Comparison of ENCODE assay signal across 1 cellular context in the genomic region with DNA sequence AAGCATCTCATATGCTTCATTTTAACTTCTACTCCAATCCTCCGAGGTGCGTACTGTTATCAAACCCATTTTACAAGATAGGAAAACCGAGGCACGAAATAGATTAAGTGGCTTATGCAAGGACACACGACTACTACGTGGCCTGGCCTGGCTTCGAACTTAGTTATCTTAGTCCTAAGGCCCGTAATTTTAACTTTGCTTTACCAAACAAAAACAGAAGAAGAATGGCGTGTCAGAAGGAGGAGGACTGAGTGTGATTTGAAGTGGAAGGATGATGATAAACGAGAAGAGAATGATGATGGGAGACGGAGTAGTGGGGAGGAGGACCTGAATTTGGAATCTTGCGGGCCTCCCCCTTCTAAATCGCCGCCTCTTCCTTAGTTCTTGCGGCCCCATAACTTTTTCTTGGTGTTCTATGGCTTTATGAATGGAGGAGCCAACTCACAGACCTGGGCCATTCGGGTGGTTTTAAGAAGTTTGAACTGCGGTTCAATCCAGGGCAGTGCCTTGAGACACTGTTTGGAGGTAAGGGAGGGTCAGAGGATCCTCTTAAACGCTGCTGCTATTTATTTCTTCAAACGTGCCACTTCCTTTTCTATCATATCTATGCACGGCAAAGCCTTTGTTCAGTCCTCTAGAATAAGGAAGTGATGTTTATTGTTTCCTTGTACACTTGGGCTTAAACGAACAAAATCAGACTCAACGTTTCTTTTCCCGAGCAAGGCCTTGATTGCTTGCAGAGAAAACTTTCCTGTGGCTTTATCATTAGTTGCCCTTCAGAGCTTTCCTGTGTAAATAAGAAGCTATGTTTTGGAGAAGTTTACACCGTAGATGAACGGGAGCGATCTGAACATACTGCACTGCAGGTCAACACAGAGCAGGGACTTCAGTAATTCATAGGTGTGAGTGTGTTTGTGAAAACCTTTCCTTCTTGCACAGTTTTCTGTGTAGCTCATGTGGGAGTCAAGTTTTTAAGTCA.
TF ChIP-seq lines count a peak whose summit lies in the region.

No MANE protein-coding gene starts in this region.

TF ChIP-seq in SK-N-SH treated with all-trans-retinoic acid at 6 μM for 48 hours, 23 proteins besides CTCF, POLR2A, EP300 and RAD21 (continued from another document):
- TF ChIP-seq, protein P1, sequence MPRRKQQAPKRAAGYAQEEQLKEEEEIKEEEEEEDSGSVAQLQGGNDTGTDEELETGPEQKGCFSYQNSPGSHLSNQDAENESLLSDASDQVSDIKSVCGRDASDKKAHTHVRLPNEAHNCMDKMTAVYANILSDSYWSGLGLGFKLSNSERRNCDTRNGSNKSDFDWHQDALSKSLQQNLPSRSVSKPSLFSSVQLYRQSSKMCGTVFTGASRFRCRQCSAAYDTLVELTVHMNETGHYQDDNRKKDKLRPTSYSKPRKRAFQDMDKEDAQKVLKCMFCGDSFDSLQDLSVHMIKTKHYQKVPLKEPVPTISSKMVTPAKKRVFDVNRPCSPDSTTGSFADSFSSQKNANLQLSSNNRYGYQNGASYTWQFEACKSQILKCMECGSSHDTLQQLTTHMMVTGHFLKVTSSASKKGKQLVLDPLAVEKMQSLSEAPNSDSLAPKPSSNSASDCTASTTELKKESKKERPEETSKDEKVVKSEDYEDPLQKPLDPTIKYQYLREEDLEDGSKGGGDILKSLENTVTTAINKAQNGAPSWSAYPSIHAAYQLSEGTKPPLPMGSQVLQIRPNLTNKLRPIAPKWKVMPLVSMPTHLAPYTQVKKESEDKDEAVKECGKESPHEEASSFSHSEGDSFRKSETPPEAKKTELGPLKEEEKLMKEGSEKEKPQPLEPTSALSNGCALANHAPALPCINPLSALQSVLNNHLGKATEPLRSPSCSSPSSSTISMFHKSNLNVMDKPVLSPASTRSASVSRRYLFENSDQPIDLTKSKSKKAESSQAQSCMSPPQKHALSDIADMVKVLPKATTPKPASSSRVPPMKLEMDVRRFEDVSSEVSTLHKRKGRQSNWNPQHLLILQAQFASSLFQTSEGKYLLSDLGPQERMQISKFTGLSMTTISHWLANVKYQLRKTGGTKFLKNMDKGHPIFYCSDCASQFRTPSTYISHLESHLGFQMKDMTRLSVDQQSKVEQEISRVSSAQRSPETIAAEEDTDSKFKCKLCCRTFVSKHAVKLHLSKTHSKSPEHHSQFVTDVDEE (CRISPR knock-in tag; IDR thresholded peaks at IDR 0.05) = no peak
- TF ChIP-seq ZNF70 (CRISPR knock-in tag; IDR thresholded peaks at IDR 0.05) = no peak
- TF ChIP-seq ZC3H10 (CRISPR knock-in tag; IDR thresholded peaks at IDR 0.05) = no peak
- no peak for TF ChIP-seq ZNF8 (CRISPR knock-in tag; IDR thresholded peaks at IDR 0.05)
- TF ChIP-seq RARB (CRISPR knock-in tag; IDR thresholded peaks at IDR 0.05) = no peak
- TF ChIP-seq PATZ1 (CRISPR knock-in tag; IDR thresholded peaks at IDR 0.05; ENCODE audit: borderline replicate concordance) = no peak
- TF ChIP-seq GLIS3 (CRISPR knock-in tag; IDR thresholded peaks at IDR 0.05) = no peak
- TF ChIP-seq TOX (CRISPR knock-in tag; IDR thresholded peaks at IDR 0.05; ENCODE audit: borderline replicate concordance) = no peak
- TF ChIP-seq ESRRG (CRISPR knock-in tag; IDR thresholded peaks at IDR 0.05) = no peak
- no peak for TF ChIP-seq CSDC2 (CRISPR knock-in tag; IDR thresholded peaks at IDR 0.05)
- TF ChIP-seq SNAI2 (CRISPR knock-in tag; IDR thresholded peaks at IDR 0.05) = no peak
